ENCODE assay signal across 8 cellular contexts in the genomic region with DNA sequence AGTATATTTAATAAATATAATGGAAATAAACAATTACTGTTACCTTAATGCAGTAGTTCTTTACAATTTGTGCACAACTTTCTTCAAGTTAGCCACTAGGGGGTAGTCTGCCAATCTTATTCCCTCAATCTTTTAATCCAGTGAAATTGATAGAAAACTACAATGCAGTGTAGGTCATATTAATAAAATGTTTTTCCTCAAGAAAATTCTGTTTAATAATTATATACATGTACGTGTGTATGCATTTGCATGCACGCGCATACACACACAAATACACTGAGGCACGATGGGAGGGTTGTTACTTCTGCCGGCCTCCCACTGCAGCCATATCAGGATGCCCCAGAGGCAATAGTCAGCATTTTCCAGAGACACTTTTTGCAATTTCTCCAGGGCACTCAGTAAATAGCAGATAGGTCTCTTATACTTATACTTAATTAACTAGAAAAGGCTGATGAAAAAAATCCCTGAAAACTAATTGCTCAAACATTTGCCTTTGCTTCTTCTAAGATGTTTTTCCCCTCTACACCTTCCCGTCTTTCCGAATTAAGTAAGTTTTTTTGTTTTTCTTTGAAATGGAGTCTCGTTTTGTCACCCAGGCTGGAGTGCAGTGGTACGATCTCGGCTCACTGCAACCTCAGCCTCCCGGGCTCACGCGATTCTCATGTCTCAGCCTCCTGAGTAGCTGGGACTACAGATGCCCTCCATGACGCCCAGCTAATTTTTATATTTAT. TPM values are rescaled to one million over a fixed set of nuclear protein-coding genes. Genes with fewer than 3 reads are reported as not detected.
DNase-seq lines count a peak whose midpoint lies in the region; ATAC-seq and TF ChIP-seq lines count a peak whose summit lies in the region.

No MANE protein-coding gene starts in this region.

- peaks cover 3% of the 10 kb centered on the region for H3K4me1 ChIP-seq in mesendoderm (ENCODE audit: control insufficient read depth, low read depth, low read length)

- no peak overlapping the region for H2BK120ac ChIP-seq in mesendoderm (ENCODE audit: low read depth, low read length)

- intact Hi-C loops in CD14-positive monocyte (cut with micrococcal nuclease): loop anchor here in 1 of 2 donors (2.0 to 5.0 kb wide), 3 partner anchors 18 to 148 kb away; no protein-coding TSS in a partner anchor

- H3K27me3 Mint-ChIP-seq in CD14-positive monocyte (ENCODE audit: low read depth in 3 of 3): peaks cover 0 to 6% (median 0%) of the 10 kb centered on the region in 3 donors
- H3K27me3 Mint-ChIP-seq in activated T-cell treated with anti-CD3 and anti-CD28 coated beads, Interleukin-2, amount 50 U/mL, for 24 hours: peaks cover 24% of the 10 kb centered on the region

- no CpG with 5 or more reads among the region's 14 CpGs for WGBS in mesendoderm (ENCODE audit: extremely low coverage, insufficient coverage, low lambda C conversion rate)

- TF ChIP-seq CTCF in CD14-positive monocyte (IDR thresholded peaks at IDR 0.05): peak; percentile 76
- peak; percentile 6 for TF ChIP-seq CTCF in HL-60 (IDR thresholded peaks at IDR 0.05; ENCODE audit: insufficient read depth, low read length)
- peak; percentile 51 for TF ChIP-seq CTCF in astrocyte of the cerebellum (IDR thresholded peaks at IDR 0.05; ENCODE audit: low read depth, low read length, missing control alignments)

- H3K27ac ChIP-seq in HL-60 (replicated peaks) (no peak overlapping the region), mesendoderm (ENCODE audit: low read depth, low read length) (no peak overlapping the region)

- H3K23ac ChIP-seq in mesendoderm (ENCODE audit: low read length): no peak overlapping the region

- no peak overlapping the region for H2AK5ac ChIP-seq in mesendoderm (ENCODE audit: low read length)

- H3K27ac Mint-ChIP-seq in CD14-positive monocyte: peak overlapping the region in 6 of 7 donors; percentile 50 to 87 (median 72)
- H3K27ac Mint-ChIP-seq in activated T-cell treated with anti-CD3 and anti-CD28 coated beads, Interleukin-2, amount 50 U/mL, for 24 hours: no peak overlapping the region

- H4K5ac ChIP-seq in mesendoderm (ENCODE audit: low read length): no peak overlapping the region

- peaks cover 1% of the 10 kb centered on the region for H3K79me2 ChIP-seq in mesendoderm (ENCODE audit: control insufficient read depth, insufficient read depth, low read length)

- H2BK15ac ChIP-seq in mesendoderm (replicated peaks; ENCODE audit: low read depth): no peak overlapping the region

- H3K18ac ChIP-seq in mesendoderm (ENCODE audit: low read length): no peak overlapping the region

- H3K36me3 Mint-ChIP-seq in CD14-positive monocyte: peaks cover 27 to 31% of the 10 kb centered on the region in 2 donors
- peaks cover 1% of the 10 kb centered on the region for H3K36me3 Mint-ChIP-seq in activated T-cell treated with anti-CD3 and anti-CD28 coated beads, Interleukin-2, amount 50 U/mL, for 24 hours (ENCODE audit: low read depth)

- H3K9ac ChIP-seq in mesendoderm (ENCODE audit: low read length): no peak overlapping the region

- peaks cover 7 to 13% (median 9%) of the 10 kb centered on the region in 7 donors for H3K9me3 Mint-ChIP-seq in CD14-positive monocyte
- H3K9me3 Mint-ChIP-seq in activated T-cell treated with anti-CD3 and anti-CD28 coated beads, Interleukin-2, amount 50 U/mL, for 24 hours: peaks cover 2% of the 10 kb centered on the region

- H3K4me3 Mint-ChIP-seq in CD14-positive monocyte: no peak overlapping the region
- no peak overlapping the region for H3K4me3 Mint-ChIP-seq in activated T-cell treated with anti-CD3 and anti-CD28 coated beads, Interleukin-2, amount 50 U/mL, for 24 hours

- H3K36me3 ChIP-seq in mesendoderm (ENCODE audit: control insufficient read depth, insufficient read depth, low read length): no peaks in the 10 kb centered on the region

- no peak overlapping the region for H2BK5ac ChIP-seq in mesendoderm (ENCODE audit: low read length)

- no peak overlapping the region for H4K8ac ChIP-seq in mesendoderm (ENCODE audit: low read depth, low read length)

- DNase-seq in CD14-positive monocyte (ENCODE audit: low spot score) (no peak), HL-60 (ENCODE audit: low read depth in 1 of 2, low spot score in 1 of 2) (no peak), astrocyte of the cerebellum (ENCODE audit: low read depth) (no peak), mesendoderm (peak; percentile 23)
- no peak for DNase-seq in activated T-cell treated with anti-CD3 and anti-CD28 coated beads, Interleukin-2, amount 50 U/mL, for 24 hours
- DNase-seq in activated CD4-positive, alpha-beta T cell treated with anti-CD3 and anti-CD28 coated beads, Interleukin-2, amount 50 U/mL, for 48 hours: no peak

- H3K4me1 Mint-ChIP-seq in CD14-positive monocyte: peaks cover 56% of the 10 kb centered on the region
- H3K4me1 Mint-ChIP-seq in activated T-cell treated with anti-CD3 and anti-CD28 coated beads, Interleukin-2, amount 50 U/mL, for 24 hours (ENCODE audit: low read depth): peaks cover 19% of the 10 kb centered on the region

- in situ Hi-C loops in astrocyte of the cerebellum (cut with HindIII; ENCODE audit: low sequenced_read_pairs): no loop called here

- H3K4me3 ChIP-seq in HL-60 (replicated peaks; ENCODE audit: insufficient read depth, low read length): no peak overlapping the region
- H3K4me3 ChIP-seq in astrocyte of the cerebellum (ENCODE audit: low read depth, low read length): no peak overlapping the region
- H3K4me3 ChIP-seq in mesendoderm (ENCODE audit: low read length): no peak overlapping the region

- ATAC-seq in HG03354 (IDR thresholded peaks at IDR 0.05; ENCODE audit: poor library complexity, severe bottlenecking, unreplicated experiment) (no peak), HG03460 (IDR thresholded peaks at IDR 0.05; ENCODE audit: unreplicated experiment) (no peak)

- no peak overlapping the region for H3K56ac ChIP-seq in mesendoderm (ENCODE audit: low read length)

- H3K27me3 ChIP-seq in HL-60 (ENCODE audit: insufficient read depth, poor library complexity, severe bottlenecking) (no peaks in the 10 kb centered on the region), mesendoderm (ENCODE audit: insufficient read depth, low read length, poor library complexity) (no peaks in the 10 kb centered on the region)

- no peak overlapping the region for H3K4me2 ChIP-seq in mesendoderm (ENCODE audit: low read length)

- H3K4ac ChIP-seq in mesendoderm (ENCODE audit: low read depth, low read length): no peak overlapping the region

- H3K79me1 ChIP-seq in mesendoderm (ENCODE audit: low read length): peaks cover 2% of the 10 kb centered on the region

RNA-seq across cellular contexts. Expression of a gene that starts 3.1 kb away (rescaled TPM):
- polyA plus RNA-seq in CD14-positive monocyte: 1 to 10 TPM; 2.8 to 4.4 TPM
- polyA plus RNA-seq in mesendoderm (2013, experiment 1 of 2): 3.9 TPM
- polyA plus RNA-seq in mesendoderm (2013, experiment 2 of 2): 4.2 TPM

Comparison
In these comparisons a context has a peak if more than half of its experiments do, and no peak if none do; other contexts are left out.
1. CTCF ChIP-seq: peak in every context shown above with its lines; median percentile 76 in CD14-positive monocyte; 51 in astrocyte of the cerebellum; 6 in HL-60.